ENCODE assay signal across 1 cellular context in genomic region chr3:51501833-51502561, GRCh38.
TF ChIP-seq lines count a peak whose summit lies in the region.

No MANE protein-coding gene starts in this region.

TF ChIP-seq in K562, 482 proteins besides CTCF, POLR2A, EP300 and RAD21 (continued from another document and continues in another):
- TF ChIP-seq E2F8 (IDR thresholded peaks at IDR 0.05; ENCODE audit: low read depth, partially characterized antibody) (no peak), PHF21A (IDR thresholded peaks at IDR 0.05; ENCODE audit: borderline replicate concordance, low read depth) (no peak), IFI16 (CRISPR knock-in tag; IDR thresholded peaks at IDR 0.05) (no peak), PKNOX1 (IDR thresholded peaks at IDR 0.05) (no peak), ZNF511 (CRISPR knock-in tag; IDR thresholded peaks at IDR 0.05) (no peak), PRDM10 (IDR thresholded peaks at IDR 0.05; ENCODE audit: partially characterized antibody) (peak; percentile 37), ZNF512 (tag; IDR thresholded peaks at IDR 0.05) (no peak), FOXM1 (IDR thresholded peaks at IDR 0.05; ENCODE audit: low read depth) (no peak), FOXM1 (CRISPR knock-in tag; IDR thresholded peaks at IDR 0.05; ENCODE audit: low read depth) (no peak), DEAF1 (CRISPR knock-in tag; IDR thresholded peaks at IDR 0.05) (peak; percentile 71), ZEB2 (IDR thresholded peaks at IDR 0.05) (no peak), FUS (optimal IDR thresholded peaks at IDR 0.05; ENCODE audit: low read depth, low read length) (no peak), ZNF217 (CRISPR knock-in tag; IDR thresholded peaks at IDR 0.05) (no peak), VEZF1 (CRISPR knock-in tag; IDR thresholded peaks at IDR 0.05) (no peak), ZBTB34 (CRISPR knock-in tag; IDR thresholded peaks at IDR 0.05) (no peak), ZBTB2 (IDR thresholded peaks at IDR 0.05) (no peak), MGA (IDR thresholded peaks at IDR 0.05) (no peak), ZNF696 (CRISPR knock-in tag; conservative IDR thresholded peaks at IDR 0.05) (no peak), MLX (CRISPR knock-in tag; conservative IDR thresholded peaks at IDR 0.05) (no peak)
